In genomic region chr2:90079374-90079773, GRCh38 we compare ENCODE assay signal across 35 cellular contexts.
"Had no signal": no experiment of that assay in that cellular context is flagged by ENCODE, and none has a peak within 500 bp of the region (broad histone marks: within the 10 kb centered on the region; RNA-seq: fewer than 3 reads in every experiment).

No MANE protein-coding gene starts in this region.

- H3K36me3 ChIP-seq: MG63 had no signal

- H3K4me3 ChIP-seq: MG63 had no signal

- DNase-seq: Karpas-422, Kasumi-1, KBM-7, KG1, MG63, MV-4-11, NCI-H1048, NCI-H1092, NCI-H1092 treated with DMSO at 0.1 percent for 48 hours, NCI-H1105, NCI-H1105 treated with DMSO at 0.1 percent for 48 hours, NCI-H1417, NCI-H1417 treated with DMSO at 0.1 percent for 48 hours, NCI-H1436, NCI-H1436 treated with DMSO at 0.1 percent for 48 hours, NCI-H146, NCI-H1694, NCI-H1694 treated with DMSO at 0.1 percent for 48 hours, NCI-H187, NCI-H187 treated with DMSO at 0.1 percent for 48 hours, NCI-H1930, NCI-H2029, NCI-H2029 treated with DMSO at 0.1 percent for 48 hours, NCI-H2081, NCI-H2081 treated with DMSO at 0.1 percent for 48 hours, NCI-H2107, NCI-H2171, NCI-H2171 treated with DMSO at 0.1 percent for 48 hours, NCI-H2227 treated with DMSO at 0.1 percent for 48 hours, NCI-H226, NCI-H345, NCI-H446, NCI-H446 treated with DMSO at 0.1 percent for 48 hours, NCI-H510A, NCI-H510A treated with DMSO at 0.1 percent for 48 hours had no signal

- H3K27me3 ChIP-seq: MG63 had no signal

- H3K9me3 ChIP-seq: MG63 had no signal
